ENCODE assay signal across 11 cellular contexts in genomic region chr11:105045897-105046296, GRCh38. TPM values are rescaled to one million over a fixed set of nuclear protein-coding genes. Genes with fewer than 3 reads are reported as not detected.
DNase-seq lines count a peak whose midpoint lies in the region; ATAC-seq and TF ChIP-seq lines count a peak whose summit lies in the region.
"Had no signal": no experiment of that assay in that cellular context is flagged by ENCODE, and none has a peak within 500 bp of the region (broad histone marks: within the 10 kb centered on the region; RNA-seq: fewer than 3 reads in every experiment).

No MANE protein-coding gene starts in this region.

- H3K36me3 Mint-ChIP-seq in activated CD4-positive, alpha-beta T cell treated with anti-CD3 and anti-CD28 coated beads, Interleukin-2, amount 10 ng/mL, durations not matched to agents 24 days and 14 days (ENCODE audit: low read depth) = peaks cover 8% of the 10 kb centered on the region
- H3K36me3 Mint-ChIP-seq in activated B cell treated with CpG ODN at 0.5 μM for 24 hours (ENCODE audit: low read depth) = peaks cover 21% of the 10 kb centered on the region
- peaks cover 7% of the 10 kb centered on the region for H3K36me3 Mint-ChIP-seq in stimulated activated memory B cell treated with anti-CD40 and anti-IgM and Interleukin-4, amounts not matched to agents 10 μg/mL and 1 μg/mL and 100 μg/mL, for 72 hours

- no peaks in the 10 kb centered on the region for H3K27me3 ChIP-seq in foreskin keratinocyte
- H3K27me3 ChIP-seq: cardiac muscle cell had no signal

- ATAC-seq in activated B cell treated with CpG ODN at 0.5 μM for 24 hours (ENCODE audit: low read depth) (no peak), foreskin keratinocyte (no peak)
- ATAC-seq in stimulated activated memory B cell treated with anti-CD40 and anti-IgM and Interleukin-4, amounts not matched to agents 10 μg/mL and 1 μg/mL and 100 μg/mL, for 72 hours = no peak
- ATAC-seq: K562 had no signal

- TF ChIP-seq CTCF in activated B cell treated with CpG ODN at 0.5 μM for 24 hours (IDR thresholded peaks at IDR 0.05) = no peak
- no peak for TF ChIP-seq CTCF in foreskin keratinocyte (conservative IDR thresholded peaks at IDR 0.05)

- intact Hi-C loops in activated CD4-positive, alpha-beta T cell treated with anti-CD3 and anti-CD28 coated beads, Interleukin-2, amount 10 ng/mL, durations not matched to agents 24 days and 14 days (cut with micrococcal nuclease) = loop anchor here (5.0 kb wide), 2 partner anchors 56 to 339 kb away; no protein-coding TSS in a partner anchor
- intact Hi-C loops in activated B cell treated with CpG ODN at 0.5 μM for 24 hours (cut with micrococcal nuclease) = loop anchor here (1.0 to 5.0 kb wide), 2 partner anchors 11 to 1031 kb away; partner anchors contain the start of genes AASDHPPT, CASP1 and KBTBD3

- H3K4me1 ChIP-seq in foreskin keratinocyte = peaks cover 19% of the 10 kb centered on the region

- peaks cover 33% of the 10 kb centered on the region for H3K4me1 Mint-ChIP-seq in activated CD4-positive, alpha-beta T cell treated with anti-CD3 and anti-CD28 coated beads, Interleukin-2, amount 10 ng/mL, durations not matched to agents 24 days and 14 days
- H3K4me1 Mint-ChIP-seq in activated B cell treated with CpG ODN at 0.5 μM for 24 hours = peaks cover 45% of the 10 kb centered on the region
- H3K4me1 Mint-ChIP-seq in stimulated activated memory B cell treated with anti-CD40 and anti-IgM and Interleukin-4, amounts not matched to agents 10 μg/mL and 1 μg/mL and 100 μg/mL, for 72 hours = peaks cover 43% of the 10 kb centered on the region

- CTCF ChIA-PET in activated B cell treated with CpG ODN at 0.5 μM for 24 hours (lab: Charles Lee) = no interaction called here

- peak overlapping the region; percentile 56 for H3K4me3 Mint-ChIP-seq in activated CD4-positive, alpha-beta T cell treated with anti-CD3 and anti-CD28 coated beads, Interleukin-2, amount 10 ng/mL, durations not matched to agents 24 days and 14 days
- H3K4me3 Mint-ChIP-seq in activated B cell treated with CpG ODN at 0.5 μM for 24 hours = peak overlapping the region; percentile 94
- peak overlapping the region; percentile 54 for H3K4me3 Mint-ChIP-seq in stimulated activated memory B cell treated with anti-CD40 and anti-IgM and Interleukin-4, amounts not matched to agents 10 μg/mL and 1 μg/mL and 100 μg/mL, for 72 hours

- DNase-seq in activated CD4-positive, alpha-beta T cell treated with anti-CD3 and anti-CD28 coated beads, Interleukin-2, amount 10 ng/mL, durations not matched to agents 24 days and 14 days = no peak
- DNase-seq in activated CD4-positive, alpha-beta T cell treated with anti-CD3 and anti-CD28 coated beads for 4 hours = no peak
- DNase-seq in activated B cell treated with CpG ODN at 0.5 μM for 24 hours (no peak), foreskin keratinocyte (no peak), NCI-H69 (lab: John Stamatoyannopoulos, UW) (no peak), germinal center (ENCODE audit: low spot score) (no peak), HCEC 1CT (no peak)
- DNase-seq: nucleus accumbens had no signal

- peaks cover 11% of the 10 kb centered on the region for H3K9me3 Mint-ChIP-seq in activated CD4-positive, alpha-beta T cell treated with anti-CD3 and anti-CD28 coated beads, Interleukin-2, amount 10 ng/mL, durations not matched to agents 24 days and 14 days
- H3K9me3 Mint-ChIP-seq in activated B cell treated with CpG ODN at 0.5 μM for 24 hours = no peaks in the 10 kb centered on the region
- no peaks in the 10 kb centered on the region for H3K9me3 Mint-ChIP-seq in stimulated activated memory B cell treated with anti-CD40 and anti-IgM and Interleukin-4, amounts not matched to agents 10 μg/mL and 1 μg/mL and 100 μg/mL, for 72 hours

- peak overlapping the region; percentile 72 for H3K27ac ChIP-seq in foreskin keratinocyte
- H3K27ac ChIP-seq: cardiac muscle cell had no signal

- POLR2A ChIA-PET in activated B cell treated with CpG ODN at 0.5 μM for 24 hours (lab: Charles Lee) = no interaction called here

- peak overlapping the region; percentile 45 for H3K27ac Mint-ChIP-seq in activated CD4-positive, alpha-beta T cell treated with anti-CD3 and anti-CD28 coated beads, Interleukin-2, amount 10 ng/mL, durations not matched to agents 24 days and 14 days
- peak overlapping the region; percentile 57 for H3K27ac Mint-ChIP-seq in activated B cell treated with CpG ODN at 0.5 μM for 24 hours
- H3K27ac Mint-ChIP-seq in stimulated activated memory B cell treated with anti-CD40 and anti-IgM and Interleukin-4, amounts not matched to agents 10 μg/mL and 1 μg/mL and 100 μg/mL, for 72 hours = peak overlapping the region; percentile 97

- no peaks in the 10 kb centered on the region for H3K27me3 Mint-ChIP-seq in activated CD4-positive, alpha-beta T cell treated with anti-CD3 and anti-CD28 coated beads, Interleukin-2, amount 10 ng/mL, durations not matched to agents 24 days and 14 days
- H3K27me3 Mint-ChIP-seq in activated B cell treated with CpG ODN at 0.5 μM for 24 hours = no peaks in the 10 kb centered on the region
- H3K27me3 Mint-ChIP-seq in stimulated activated memory B cell treated with anti-CD40 and anti-IgM and Interleukin-4, amounts not matched to agents 10 μg/mL and 1 μg/mL and 100 μg/mL, for 72 hours = no peaks in the 10 kb centered on the region

RNA-seq across cellular contexts. Expression of gene CARD16, which starts 0.8 kb away (rescaled TPM):
- total RNA-seq in activated CD4-positive, alpha-beta T cell treated with anti-CD3 and anti-CD28 coated beads, Interleukin-2, amount 10 ng/mL, durations not matched to agents 24 days and 14 days = 7.2 and 9.0 TPM in 2 replicates
- total RNA-seq in activated B cell treated with CpG ODN at 0.5 μM for 24 hours (31.5 and 33.1 TPM in 2 replicates), foreskin keratinocyte (11.6 and 13.1 TPM in 2 replicates)
- polyA plus RNA-seq in foreskin keratinocyte = 18.5 and 24.0 TPM in 2 replicates
- total RNA-seq: cardiac muscle cell had no signal
- polyA plus RNA-seq: cardiac muscle cell, K562 had no signal

RNA-seq across cellular contexts. Expression of gene CASP1, which starts 11.0 kb away (rescaled TPM):
- 18.7 and 21.6 TPM in 2 replicates for total RNA-seq in activated CD4-positive, alpha-beta T cell treated with anti-CD3 and anti-CD28 coated beads, Interleukin-2, amount 10 ng/mL, durations not matched to agents 24 days and 14 days
- 35.7 and 47.0 TPM in 2 replicates for total RNA-seq in activated B cell treated with CpG ODN at 0.5 μM for 24 hours
- total RNA-seq in foreskin keratinocyte = 37.0 and 47.5 TPM in 2 replicates
- polyA plus RNA-seq in foreskin keratinocyte = 29.8 and 38.0 TPM in 2 replicates
- total RNA-seq: cardiac muscle cell, K562 had no signal
- polyA plus RNA-seq: K562 had no signal

RNA-seq across cellular contexts. Expression of gene CASP5, which starts 22.9 kb away (rescaled TPM):
- not detected in 2 replicates for total RNA-seq in activated CD4-positive, alpha-beta T cell treated with anti-CD3 and anti-CD28 coated beads, Interleukin-2, amount 10 ng/mL, durations not matched to agents 24 days and 14 days
- total RNA-seq in activated B cell treated with CpG ODN at 0.5 μM for 24 hours = 0.32 TPM in 1 of 2 replicates, not detected in the other
- not detected in 2 replicates for total RNA-seq in foreskin keratinocyte
- polyA plus RNA-seq in foreskin keratinocyte = not detected in 2 replicates
- total RNA-seq: cardiac muscle cell, K562 had no signal
- polyA plus RNA-seq: cardiac muscle cell, K562 had no signal

Comparison
In these comparisons a context has a peak if more than half of its experiments do, and no peak if none do; other contexts are left out.
1. H3K27ac Mint-ChIP-seq: peak in every context shown above with its lines; median percentile 97 in stimulated activated memory B cell treated with anti-CD40 and anti-IgM and Interleukin-4, amounts not matched to agents 10 μg/mL and 1 μg/mL and 100 μg/mL, for 72 hours; 57 in activated B cell treated with CpG ODN at 0.5 μM for 24 hours; 45 in activated CD4-positive, alpha-beta T cell treated with anti-CD3 and anti-CD28 coated beads, Interleukin-2, amount 10 ng/mL, durations not matched to agents 24 days and 14 days.